In the genomic region with DNA sequence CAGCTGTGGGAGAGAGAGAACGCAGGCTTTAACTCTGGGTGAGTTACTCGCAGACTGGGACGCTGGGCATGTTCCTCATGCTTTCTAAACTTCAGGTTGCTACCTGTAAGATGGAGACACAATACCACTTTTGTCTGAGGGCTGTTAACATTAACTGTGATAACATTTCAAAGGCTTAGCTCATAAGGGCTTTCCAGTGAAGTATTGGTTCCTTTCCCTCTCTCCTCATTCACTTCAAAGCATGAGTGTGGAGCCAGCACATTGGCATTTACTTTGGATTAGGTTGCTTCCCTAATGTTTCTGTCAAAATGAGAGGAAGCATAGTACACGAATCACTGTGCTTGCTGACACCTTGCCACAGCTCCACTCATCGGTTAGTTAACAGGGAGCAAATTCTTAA, we compare ENCODE assay signal across 15 cellular contexts.
"Had no signal": no experiment of that assay in that cellular context is flagged by ENCODE, and none has a peak within 500 bp of the region (broad histone marks: within the 10 kb centered on the region; RNA-seq: fewer than 3 reads in every experiment).

No MANE protein-coding gene starts in this region.

- H3K36me3 ChIP-seq: gastroesophageal sphincter, stomach, thoracic aorta, vagina had no signal

- H3K36me3 Mint-ChIP-seq: natural killer cell treated with Interleukin-12 subunit alpha and Interleukin-12 subunit beta and Interleukin-15 and Interleukin-18, amount 100 ng/mL, for 72 hours had no signal

- H3K4me1 ChIP-seq: vagina had no signal

- H3K9me3 Mint-ChIP-seq: activated T-cell treated with anti-CD3 and anti-CD28 coated beads, Interleukin-2, amount 50 U/mL, for 4 hours; natural killer cell treated with Interleukin-12 subunit alpha and Interleukin-12 subunit beta and Interleukin-15 and Interleukin-18, amount 100 ng/mL, for 72 hours had no signal

- ATAC-seq: activated CD8-positive, alpha-beta memory T cell treated with anti-CD3 and anti-CD28 coated beads, Interleukin-2, amount 10 ng/mL, durations not matched to agents 7 days and 5 days; activated T-cell treated with anti-CD3 and anti-CD28 coated beads, Interleukin-2, amount 50 U/mL, for 4 hours; gastroesophageal sphincter; natural killer cell treated with Interleukin-12 subunit alpha and Interleukin-12 subunit beta and Interleukin-15 and Interleukin-18, amount 100 ng/mL, for 72 hours had no signal

- DNase-seq: activated CD4-positive, alpha-beta T cell treated with anti-CD3 and anti-CD28 coated beads, Interleukin-2, amount 50 U/mL, for 48 hours; activated CD4-positive, CD25-positive, alpha-beta regulatory T cell treated with anti-CD3 and anti-CD28 coated beads, Interleukin-2, amount 50 U/mL, for 72 hours; activated CD8-positive, alpha-beta memory T cell treated with anti-CD3 and anti-CD28 coated beads, Interleukin-2, amount 10 ng/mL, durations not matched to agents 7 days and 5 days; activated gamma-delta T cell; activated T-cell treated with anti-CD3 and anti-CD28 coated beads, Interleukin-2, amount 50 U/mL, for 4 hours; dorsolateral prefrontal cortex; mesenchymal stem cell; stimulated activated CD4-positive, alpha-beta T cell treated with anti-CD3 and anti-CD28 coated beads, Interleukin-15, amount 100 ng/mL, for 24 hours; stimulated activated CD4-positive, alpha-beta T cell treated with anti-CD3 and anti-CD28 coated beads, Interleukin-4, amount 100 ng/mL, for 4 hours; stomach had no signal

- H3K27me3 ChIP-seq: dorsolateral prefrontal cortex, gastroesophageal sphincter, stomach, vagina had no signal

- H3K27ac ChIP-seq: dorsolateral prefrontal cortex, gastroesophageal sphincter, stomach, thoracic aorta, vagina had no signal

- H3K4me3 ChIP-seq: dorsolateral prefrontal cortex, gastroesophageal sphincter, stomach, thoracic aorta, vagina had no signal

- H3K9me3 ChIP-seq: gastroesophageal sphincter, stomach, thoracic aorta, vagina had no signal

- H3K27me3 Mint-ChIP-seq: activated CD8-positive, alpha-beta memory T cell treated with anti-CD3 and anti-CD28 coated beads, Interleukin-2, amount 10 ng/mL, durations not matched to agents 7 days and 5 days; activated naive CD8-positive, alpha-beta T cell; natural killer cell treated with Interleukin-12 subunit alpha and Interleukin-12 subunit beta and Interleukin-15 and Interleukin-18, amount 100 ng/mL, for 72 hours had no signal

- H3K4me3 Mint-ChIP-seq: activated CD8-positive, alpha-beta memory T cell treated with anti-CD3 and anti-CD28 coated beads, Interleukin-2, amount 10 ng/mL, durations not matched to agents 7 days and 5 days; activated naive CD8-positive, alpha-beta T cell; activated T-cell treated with anti-CD3 and anti-CD28 coated beads, Interleukin-2, amount 50 U/mL, for 4 hours; natural killer cell treated with Interleukin-12 subunit alpha and Interleukin-12 subunit beta and Interleukin-15 and Interleukin-18, amount 100 ng/mL, for 72 hours had no signal

- H3K27ac Mint-ChIP-seq: activated CD8-positive, alpha-beta memory T cell treated with anti-CD3 and anti-CD28 coated beads, Interleukin-2, amount 10 ng/mL, durations not matched to agents 7 days and 5 days; activated naive CD8-positive, alpha-beta T cell; natural killer cell treated with Interleukin-12 subunit alpha and Interleukin-12 subunit beta and Interleukin-15 and Interleukin-18, amount 100 ng/mL, for 72 hours had no signal
